ENCODE assay signal across 8 cellular contexts in the genomic region with DNA sequence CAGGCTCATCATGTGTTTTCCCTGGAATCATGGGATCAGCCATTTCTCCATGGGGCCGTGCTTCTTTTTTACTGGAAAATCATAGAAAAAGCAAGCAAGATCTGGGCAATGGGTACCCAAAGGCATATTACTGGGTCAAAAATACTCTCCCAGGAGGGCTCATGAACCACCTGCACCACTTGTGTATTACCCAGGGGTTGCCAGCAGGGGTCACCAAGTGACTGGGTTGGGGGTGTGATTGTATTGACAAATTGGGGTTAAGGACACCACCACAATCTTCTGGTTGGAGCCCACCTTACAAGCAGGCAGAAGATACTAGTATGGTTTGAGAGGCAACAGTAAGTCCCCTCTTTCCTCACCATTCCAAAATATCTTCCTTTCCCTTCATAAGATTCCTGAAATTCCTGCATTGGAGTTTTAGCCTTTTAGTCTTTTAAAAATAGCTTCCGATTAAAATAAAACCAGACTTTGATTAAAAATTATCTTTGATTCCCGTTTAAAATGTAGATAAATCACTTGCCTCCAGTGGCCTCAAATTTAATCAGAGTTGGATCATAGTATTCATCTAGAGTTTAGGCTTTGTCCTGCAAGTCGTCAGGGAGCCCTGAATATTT.
DNase-seq lines count a peak whose midpoint lies in the region; ATAC-seq, FAIRE-seq and TF ChIP-seq lines count a peak whose summit lies in the region.

No MANE protein-coding gene starts in this region.

- RAD21 ChIA-PET in GM12878 (lab: Charles Lee; ENCODE audit: unreplicated experiment): no interaction called here

- H4K20me1 ChIP-seq in GM12878 (ENCODE audit: control insufficient read depth, insufficient read depth): no peaks in the 10 kb centered on the region

- no peaks in the 10 kb centered on the region for H3K79me2 ChIP-seq in GM12878 (ENCODE audit: control insufficient read depth, insufficient read depth, low read length)

- no peaks in the 10 kb centered on the region for H3K36me3 ChIP-seq in GM12878 (ENCODE audit: control insufficient read depth in 2 of 2, insufficient read depth in 2 of 2, low read length in 1 of 2)
- no peaks in the 10 kb centered on the region for H3K36me3 ChIP-seq in kidney epithelial cell (ENCODE audit: control insufficient read depth, insufficient read depth, low read length)

- DNase-seq in AG04449 (ENCODE audit: low read depth, low spot score) (no peak), RPMI8226 (peak; percentile 38), GM12878 (ENCODE audit: low read depth, low spot score) (no peak), kidney epithelial cell (ENCODE audit: low read depth) (no peak)
- peak; percentile 5 to 21 for DNase-seq in stimulated activated CD8-positive, alpha-beta memory T cell treated with anti-CD3 and anti-CD28 coated beads, Interleukin-7, amount 100 ng/mL, for 48 hours (ENCODE audit: extremely low read depth in 1 of 2, low read depth in 1 of 2)

- H3K4me1 ChIP-seq in GM12878 (ENCODE audit: control insufficient read depth, insufficient read depth, low read length): no peaks in the 10 kb centered on the region

- no peak for TF ChIP-seq EP300 in GM12878 (IDR thresholded peaks at IDR 0.05; ENCODE audit: borderline replicate concordance in 1 of 2, control insufficient read depth in 1 of 2, low read depth in 2 of 2, low read length in 2 of 2)

- peak; percentile 72 for TF ChIP-seq CTCF in AG04449 (IDR thresholded peaks at IDR 0.05; ENCODE audit: insufficient read depth, low read length, missing control alignments)
- peak; percentile 77 for TF ChIP-seq CTCF in GM12875 (IDR thresholded peaks at IDR 0.05; ENCODE audit: borderline replicate concordance, insufficient read depth, low read depth, low read length)
- TF ChIP-seq CTCF in GM12878 (IDR thresholded peaks at IDR 0.05 in 2 of 3, conservative IDR thresholded peaks at IDR 0.05 in 1 of 3; ENCODE audit: control insufficient read depth in 2 of 3, extremely low read depth in 1 of 3, insufficient read depth in 1 of 3, low read depth in 3 of 3, low read length in 3 of 3): peak; percentile 65 to 80 (median 73)
- TF ChIP-seq CTCF in kidney epithelial cell (IDR thresholded peaks at IDR 0.05; ENCODE audit: insufficient read depth, low read length, poor library complexity, severe bottlenecking): peak; percentile 76

- H3K27ac ChIP-seq in GM12878 (ENCODE audit: control insufficient read depth, insufficient read depth): no peak overlapping the region

- H2AFZ ChIP-seq in GM12878 (ENCODE audit: control insufficient read depth, low read depth, low read length): no peak overlapping the region

- no peak overlapping the region for H3K4me2 ChIP-seq in GM12878 (ENCODE audit: control insufficient read depth, insufficient read depth)

- no TSS peak for BruUV-seq in GM12878 (replicated peaks; lab: Mats Ljungman, UMichigan)

- peak; percentile 87 for TF ChIP-seq RAD21 in GM12878 (IDR thresholded peaks at IDR 0.05; ENCODE audit: insufficient read depth, low read depth, low read length)

- 25% methylated on average over 4 of the region's 4 CpGs for WGBS in GM12878 (ENCODE audit: insufficient coverage, insufficient replicate concordance, low lambda C conversion rate, missing lambda C conversion rate)

- no peak for FAIRE-seq in GM12878 (lab: Jason Lieb, UNC)

- no peak overlapping the region for H3K9ac ChIP-seq in GM12878 (ENCODE audit: control insufficient read depth, insufficient read depth, low read length)

- POLR2A ChIA-PET in AG04449 (lab: Yijun Ruan, JAX): no interaction called here
- POLR2A ChIA-PET in GM12878 (lab: Charles Lee): no interaction called here

- H3K4me3 ChIP-seq in AG04449 (ENCODE audit: low read depth, low read length) (no peak overlapping the region), GM12875 (ENCODE audit: low read depth, low read length) (no peak overlapping the region), GM12878 (no peak overlapping the region), kidney epithelial cell (ENCODE audit: low read depth, low read length) (no peak overlapping the region)

- no peaks in the 10 kb centered on the region for H3K9me3 ChIP-seq in GM12878 (replicated peaks; ENCODE audit: control insufficient read depth, insufficient read depth, low read length)

- TF ChIP-seq POLR2A in GM12878 (IDR thresholded peaks at IDR 0.05; ENCODE audit: low read depth, low read length): no peak

- ATAC-seq in HG02981 (IDR thresholded peaks at IDR 0.05; ENCODE audit: unreplicated experiment) (peak; percentile 78), GM12878 (peak; percentile 84), GM21526 (IDR thresholded peaks at IDR 0.05; ENCODE audit: low FRiP score, unreplicated experiment) (no peak)

- SMC1A ChIA-PET in GM12878 (lab: Charles Lee; ENCODE audit: uncharacterized antibody, unreplicated experiment): interaction anchor here (0.6 to 0.9 kb wide), 2 partner anchors 289 to 1515 kb away, joined by 3 to 5 read pairs; no protein-coding TSS in a partner anchor

- H3K27me3 ChIP-seq in GM12878 (replicated peaks in 1 of 2; ENCODE audit: control insufficient read depth in 2 of 2, insufficient read depth in 2 of 2, low read length in 1 of 2): no peaks in the 10 kb centered on the region
- no peaks in the 10 kb centered on the region for H3K27me3 ChIP-seq in kidney epithelial cell (ENCODE audit: control insufficient read depth, insufficient read depth, low read length)

- in situ Hi-C loops in GM12878 (cut with MboI): loop anchor here (10.0 kb wide), 1 partner anchor 1508 kb away; no protein-coding TSS in a partner anchor

- CTCF ChIA-PET in AG04449 (lab: Yijun Ruan, JAX): interaction anchor here (0.9 to 1.1 kb wide), 4 partner anchors 9 to 1213 kb away, joined by 3 to 5 read pairs (median 4); no protein-coding TSS in a partner anchor
- CTCF ChIA-PET in GM12878 (lab: Yijun Ruan, JAX): interaction anchor here (0.7 to 1.2 kb wide), 4 partner anchors 9 to 1519 kb away, joined by 3 read pairs; no protein-coding TSS in a partner anchor

- intact Hi-C loops in GM12878 (cut with micrococcal nuclease; ENCODE audit: unreplicated experiment): loop anchor here (5.0 kb wide), 3 partner anchors 1205 to 1515 kb away; no protein-coding TSS in a partner anchor

TF ChIP-seq in GM12878, 131 proteins besides CTCF, POLR2A, EP300 and RAD21:
- TF ChIP-seq SMC3 (IDR thresholded peaks at IDR 0.05; ENCODE audit: borderline replicate concordance, low read length) (peak; percentile 58), FOXM1 (IDR thresholded peaks at IDR 0.05; ENCODE audit: low read depth, low read length) (no peak)

Comparison
In these comparisons a context has a peak if more than half of its experiments do, and no peak if none do; other contexts are left out.
1. DNase-seq: peak in RPMI8226 (single experiment) and stimulated activated CD8-positive, alpha-beta memory T cell treated with anti-CD3 and anti-CD28 coated beads, Interleukin-7, amount 100 ng/mL, for 48 hours (2 of 2); none in AG04449 (single experiment), GM12878 (single experiment) and kidney epithelial cell (single experiment).
2. Peak in every context shown above with its lines, with median percentiles within 50 percentile points of each other: CTCF ChIP-seq.